Comparison of ENCODE assay signal across 1 cellular context in genomic region chr13:30481241-30481760, GRCh38.
TF ChIP-seq lines count a peak whose summit lies in the region.

No MANE protein-coding gene starts in this region.

TF ChIP-seq in GM23338, 12 proteins besides CTCF, POLR2A, EP300 and RAD21 (continued from another document):
- TF ChIP-seq ETS1 (IDR thresholded peaks at IDR 0.05): no peak
- TF ChIP-seq, protein P1, sequence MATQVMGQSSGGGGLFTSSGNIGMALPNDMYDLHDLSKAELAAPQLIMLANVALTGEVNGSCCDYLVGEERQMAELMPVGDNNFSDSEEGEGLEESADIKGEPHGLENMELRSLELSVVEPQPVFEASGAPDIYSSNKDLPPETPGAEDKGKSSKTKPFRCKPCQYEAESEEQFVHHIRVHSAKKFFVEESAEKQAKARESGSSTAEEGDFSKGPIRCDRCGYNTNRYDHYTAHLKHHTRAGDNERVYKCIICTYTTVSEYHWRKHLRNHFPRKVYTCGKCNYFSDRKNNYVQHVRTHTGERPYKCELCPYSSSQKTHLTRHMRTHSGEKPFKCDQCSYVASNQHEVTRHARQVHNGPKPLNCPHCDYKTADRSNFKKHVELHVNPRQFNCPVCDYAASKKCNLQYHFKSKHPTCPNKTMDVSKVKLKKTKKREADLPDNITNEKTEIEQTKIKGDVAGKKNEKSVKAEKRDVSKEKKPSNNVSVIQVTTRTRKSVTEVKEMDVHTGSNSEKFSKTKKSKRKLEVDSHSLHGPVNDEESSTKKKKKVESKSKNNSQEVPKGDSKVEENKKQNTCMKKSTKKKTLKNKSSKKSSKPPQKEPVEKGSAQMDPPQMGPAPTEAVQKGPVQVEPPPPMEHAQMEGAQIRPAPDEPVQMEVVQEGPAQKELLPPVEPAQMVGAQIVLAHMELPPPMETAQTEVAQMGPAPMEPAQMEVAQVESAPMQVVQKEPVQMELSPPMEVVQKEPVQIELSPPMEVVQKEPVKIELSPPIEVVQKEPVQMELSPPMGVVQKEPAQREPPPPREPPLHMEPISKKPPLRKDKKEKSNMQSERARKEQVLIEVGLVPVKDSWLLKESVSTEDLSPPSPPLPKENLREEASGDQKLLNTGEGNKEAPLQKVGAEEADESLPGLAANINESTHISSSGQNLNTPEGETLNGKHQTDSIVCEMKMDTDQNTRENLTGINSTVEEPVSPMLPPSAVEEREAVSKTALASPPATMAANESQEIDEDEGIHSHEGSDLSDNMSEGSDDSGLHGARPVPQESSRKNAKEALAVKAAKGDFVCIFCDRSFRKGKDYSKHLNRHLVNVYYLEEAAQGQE (IDR thresholded peaks at IDR 0.05; ENCODE audit: unreplicated experiment): no peak
- TF ChIP-seq EZH2 (IDR thresholded peaks at IDR 0.05; ENCODE audit: low read depth, unreplicated experiment): no peak
- no peak for TF ChIP-seq ZNF462 (CRISPR knock-in tag; IDR thresholded peaks at IDR 0.05)
